12 cellular contexts compared by ENCODE assay signal in genomic region chr2:72895759-72896281, GRCh38. TPM values are rescaled to one million over a fixed set of nuclear protein-coding genes. Genes with fewer than 3 reads are reported as not detected.
DNase-seq lines count a peak whose midpoint lies in the region; ATAC-seq, FAIRE-seq and TF ChIP-seq lines count a peak whose summit lies in the region.
"Had no signal": no experiment of that assay in that cellular context is flagged by ENCODE, and none has a peak within 500 bp of the region (broad histone marks: within the 10 kb centered on the region; RNA-seq: fewer than 3 reads in every experiment).

No MANE protein-coding gene starts in this region.

- H3F3A ChIP-seq in GM23338 (replicated peaks; ENCODE audit: low read depth): no peaks in the 10 kb centered on the region

- no peak overlapping the region; the same call in 2 of the 3 replicates for H3K4me3 Mint-ChIP-seq in GM23338
- no peak overlapping the region for H3K4me3 Mint-ChIP-seq in natural killer cell treated with Interleukin-12 subunit alpha and Interleukin-12 subunit beta and Interleukin-15 and Interleukin-18, amount 100 ng/mL, for 72 hours

- no peak overlapping the region for H3K4me3 ChIP-seq in GM23338
- H3K4me3 ChIP-seq: suprapubic skin had no signal

- no peaks in the 10 kb centered on the region for H4K20me1 ChIP-seq in GM23338 (replicated peaks; ENCODE audit: insufficient read depth)

- H3K27ac ChIP-seq in GM23338 (ENCODE audit: low read depth): no peak overlapping the region
- H3K27ac ChIP-seq: suprapubic skin had no signal

- peaks cover 50% of the 10 kb centered on the region for H3K27me3 ChIP-seq in GM23338 (ENCODE audit: insufficient read depth)

- H2AFZ ChIP-seq in GM23338: peak overlapping the region; percentile 63; the same call in 1 of the 2 replicates

- ATAC-seq in GM23338 (no peak), left cardiac atrium (peak; percentile 28 to 46)
- no peak for ATAC-seq in natural killer cell treated with Interleukin-12 subunit alpha and Interleukin-12 subunit beta and Interleukin-15 and Interleukin-18, amount 100 ng/mL, for 72 hours
- ATAC-seq: Panc1 had no signal

- no peak for FAIRE-seq in RCC 7860 (lab: Jason Lieb, UNC)

- H3K36me3 ChIP-seq in GM23338 (ENCODE audit: insufficient read depth): no peaks in the 10 kb centered on the region

- DNase-seq in GM23338 (ENCODE audit: low spot score) (no peak), amniotic epithelial cell (ENCODE audit: low read depth) (peak; percentile 47), left cardiac atrium (peak; percentile 61), retina (peak; percentile 65), RCC 7860 (ENCODE audit: low spot score) (no peak), NCI-H1436 (lab: John Stamatoyannopoulos, UW) (no peak), GM10266 (ENCODE audit: extremely low spot score) (no peak)
- DNase-seq in natural killer cell treated with Interleukin-12 subunit alpha and Interleukin-12 subunit beta and Interleukin-15 and Interleukin-18, amount 100 ng/mL, for 72 hours (ENCODE audit: low spot score): no peak
- DNase-seq: activated CD4-positive, alpha-beta T cell treated with anti-CD3 and anti-CD28 coated beads, Interleukin-2, amount 50 U/mL, for 4 hours had no signal

- no peaks in the 10 kb centered on the region for H3K9me3 Mint-ChIP-seq in GM23338
- H3K9me3 Mint-ChIP-seq in natural killer cell treated with Interleukin-12 subunit alpha and Interleukin-12 subunit beta and Interleukin-15 and Interleukin-18, amount 100 ng/mL, for 72 hours: no peaks in the 10 kb centered on the region

- H3K27me3 Mint-ChIP-seq in GM23338 (ENCODE audit: insufficient read depth, low read depth, poor library complexity): peaks cover 25% of the 10 kb centered on the region
- peaks cover 34 to 40% of the 10 kb centered on the region in 2 donors for H3K27me3 Mint-ChIP-seq in natural killer cell treated with Interleukin-12 subunit alpha and Interleukin-12 subunit beta and Interleukin-15 and Interleukin-18, amount 100 ng/mL, for 72 hours

- intact Hi-C loops in left cardiac atrium (cut with DNase I): loop anchor here (5.0 to 10.0 kb wide), 4 partner anchors 69 to 281 kb away; partner anchors contain the start of gene SFXN5 (in 1 of the 2)

- H3K79me2 ChIP-seq in GM23338 (replicated peaks; ENCODE audit: insufficient read depth): no peaks in the 10 kb centered on the region

- H3K27ac Mint-ChIP-seq in GM23338: no peak overlapping the region
- no peak overlapping the region for H3K27ac Mint-ChIP-seq in natural killer cell treated with Interleukin-12 subunit alpha and Interleukin-12 subunit beta and Interleukin-15 and Interleukin-18, amount 100 ng/mL, for 72 hours

- H3K9me2 ChIP-seq in GM23338 (ENCODE audit: insufficient read depth): no peaks in the 10 kb centered on the region

- H3K4me1 ChIP-seq in GM23338 (ENCODE audit: insufficient read depth): peaks cover 23% of the 10 kb centered on the region

- H3K4me2 ChIP-seq in GM23338: no peak overlapping the region; the same call in 1 of the 2 replicates

- TF ChIP-seq CTCF in GM23338 (conservative IDR thresholded peaks at IDR 0.05; ENCODE audit: low read depth in 2 of 2) (no peak), GM10266 (IDR thresholded peaks at IDR 0.05; ENCODE audit: control insufficient read depth, insufficient read depth, low read depth, missing control alignments) (no peak)

- peaks cover 24% of the 10 kb centered on the region for H3K4me1 Mint-ChIP-seq in GM23338
- H3K4me1 Mint-ChIP-seq in natural killer cell treated with Interleukin-12 subunit alpha and Interleukin-12 subunit beta and Interleukin-15 and Interleukin-18, amount 100 ng/mL, for 72 hours (ENCODE audit: low read depth in 2 of 2): peaks cover 0 to 3% of the 10 kb centered on the region in 2 donors

- H3K36me3 Mint-ChIP-seq in GM23338 (ENCODE audit: low read depth): no peaks in the 10 kb centered on the region
- H3K36me3 Mint-ChIP-seq in natural killer cell treated with Interleukin-12 subunit alpha and Interleukin-12 subunit beta and Interleukin-15 and Interleukin-18, amount 100 ng/mL, for 72 hours: no peaks in the 10 kb centered on the region
- H3K36me3 Mint-ChIP-seq: brain had no signal

TF ChIP-seq in GM23338, 12 proteins besides CTCF, POLR2A, EP300 and RAD21:
- no peak for TF ChIP-seq EZH2 (IDR thresholded peaks at IDR 0.05; ENCODE audit: low read depth, unreplicated experiment)
- TF ChIP-seq JUNB (IDR thresholded peaks at IDR 0.05; ENCODE audit: unreplicated experiment): no peak
- TF ChIP-seq ZNF114 (CRISPR knock-in tag; IDR thresholded peaks at IDR 0.05): no peak
- TF ChIP-seq, protein P1, sequence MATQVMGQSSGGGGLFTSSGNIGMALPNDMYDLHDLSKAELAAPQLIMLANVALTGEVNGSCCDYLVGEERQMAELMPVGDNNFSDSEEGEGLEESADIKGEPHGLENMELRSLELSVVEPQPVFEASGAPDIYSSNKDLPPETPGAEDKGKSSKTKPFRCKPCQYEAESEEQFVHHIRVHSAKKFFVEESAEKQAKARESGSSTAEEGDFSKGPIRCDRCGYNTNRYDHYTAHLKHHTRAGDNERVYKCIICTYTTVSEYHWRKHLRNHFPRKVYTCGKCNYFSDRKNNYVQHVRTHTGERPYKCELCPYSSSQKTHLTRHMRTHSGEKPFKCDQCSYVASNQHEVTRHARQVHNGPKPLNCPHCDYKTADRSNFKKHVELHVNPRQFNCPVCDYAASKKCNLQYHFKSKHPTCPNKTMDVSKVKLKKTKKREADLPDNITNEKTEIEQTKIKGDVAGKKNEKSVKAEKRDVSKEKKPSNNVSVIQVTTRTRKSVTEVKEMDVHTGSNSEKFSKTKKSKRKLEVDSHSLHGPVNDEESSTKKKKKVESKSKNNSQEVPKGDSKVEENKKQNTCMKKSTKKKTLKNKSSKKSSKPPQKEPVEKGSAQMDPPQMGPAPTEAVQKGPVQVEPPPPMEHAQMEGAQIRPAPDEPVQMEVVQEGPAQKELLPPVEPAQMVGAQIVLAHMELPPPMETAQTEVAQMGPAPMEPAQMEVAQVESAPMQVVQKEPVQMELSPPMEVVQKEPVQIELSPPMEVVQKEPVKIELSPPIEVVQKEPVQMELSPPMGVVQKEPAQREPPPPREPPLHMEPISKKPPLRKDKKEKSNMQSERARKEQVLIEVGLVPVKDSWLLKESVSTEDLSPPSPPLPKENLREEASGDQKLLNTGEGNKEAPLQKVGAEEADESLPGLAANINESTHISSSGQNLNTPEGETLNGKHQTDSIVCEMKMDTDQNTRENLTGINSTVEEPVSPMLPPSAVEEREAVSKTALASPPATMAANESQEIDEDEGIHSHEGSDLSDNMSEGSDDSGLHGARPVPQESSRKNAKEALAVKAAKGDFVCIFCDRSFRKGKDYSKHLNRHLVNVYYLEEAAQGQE (IDR thresholded peaks at IDR 0.05; ENCODE audit: unreplicated experiment): no peak

RNA-seq across cellular contexts. Expression of gene SPR, which starts 8.6 kb away (rescaled TPM):
- total RNA-seq in GM23338 (2014; rRNA removed; shearing (Covaris generic)): 15.2 and 18.4 TPM in 2 replicates
- 9.5 and 10.7 TPM in 2 replicates for polyA plus RNA-seq in GM23338 (2016; fragmentation: Nextera tagmentation; extraction: Ambion mirVana)
- 10 to 100 TPM; 29.2 to 47.7 TPM for total RNA-seq in left cardiac atrium
- total RNA-seq in natural killer cell treated with Interleukin-12 subunit alpha and Interleukin-12 subunit beta and Interleukin-15 and Interleukin-18, amount 100 ng/mL, for 72 hours: 10 to 100 TPM in 1 of 2 donors, 1 to 10 TPM in 1; 3.4 to 10.2 TPM

RNA-seq across cellular contexts. Expression of gene EMX1, which starts 21.5 kb away (rescaled TPM):
- total RNA-seq in GM23338 (2014; rRNA removed; shearing (Covaris generic)): 7.9 and 12.6 TPM in 2 replicates
- 3.9 and 4.2 TPM in 2 replicates for polyA plus RNA-seq in GM23338 (2016; fragmentation: Nextera tagmentation; extraction: Ambion mirVana)
- total RNA-seq in left cardiac atrium: not detected
- total RNA-seq in natural killer cell treated with Interleukin-12 subunit alpha and Interleukin-12 subunit beta and Interleukin-15 and Interleukin-18, amount 100 ng/mL, for 72 hours: not detected
- total RNA-seq: suprapubic skin had no signal

Comparison
In these comparisons a context has a peak if more than half of its experiments do, and no peak if none do; other contexts are left out.
1. ATAC-seq: peak in left cardiac atrium (2 of 2); none in GM23338 (single experiment) and natural killer cell treated with Interleukin-12 subunit alpha and Interleukin-12 subunit beta and Interleukin-15 and Interleukin-18, amount 100 ng/mL, for 72 hours (0 of 2).
2. DNase-seq: peak in amniotic epithelial cell (single experiment), left cardiac atrium (single experiment) and retina (single experiment); none in GM23338 (single experiment), RCC 7860 (single experiment), natural killer cell treated with Interleukin-12 subunit alpha and Interleukin-12 subunit beta and Interleukin-15 and Interleukin-18, amount 100 ng/mL, for 72 hours (single experiment), NCI-H1436 (single experiment) and GM10266 (single experiment).